ENCODE assay signal across 1 cellular context in the genomic region with DNA sequence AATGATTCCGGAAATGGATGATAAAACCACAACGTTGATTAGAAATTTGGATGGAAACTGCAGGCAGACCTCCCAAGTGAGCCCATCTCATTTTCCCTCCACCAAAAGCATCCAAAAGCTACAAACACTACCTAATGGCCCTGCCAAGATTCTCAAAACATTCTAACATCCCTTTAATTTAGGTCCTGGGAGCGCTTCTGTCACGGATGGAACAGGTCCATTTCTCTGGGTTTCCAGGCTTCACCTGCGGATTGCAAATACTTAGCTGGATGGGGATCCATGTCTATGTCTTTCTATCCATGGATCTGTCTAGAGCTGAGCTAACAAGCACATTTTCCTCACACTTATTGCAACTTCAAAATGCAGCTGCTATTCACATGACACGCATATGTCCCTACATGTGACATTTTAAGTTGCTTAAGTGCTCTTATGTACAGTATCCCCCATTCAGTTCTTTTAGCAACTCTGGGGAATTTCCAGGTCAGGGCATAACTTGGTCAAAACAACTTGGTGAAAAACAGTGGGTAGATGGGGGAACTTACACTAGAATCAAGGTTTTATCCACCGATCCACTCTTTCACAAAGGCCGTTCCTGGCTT.
TF ChIP-seq lines count a peak whose summit lies in the region.

No MANE protein-coding gene starts in this region.

TF ChIP-seq in IMR-90, 13 proteins besides CTCF, POLR2A, EP300 and RAD21:
- no peak for TF ChIP-seq BHLHE40 (IDR thresholded peaks at IDR 0.05; ENCODE audit: low read depth, low read length)
- no peak for TF ChIP-seq RCOR1 (IDR thresholded peaks at IDR 0.05; ENCODE audit: insufficient replicate concordance, low read length)
- TF ChIP-seq FOS (IDR thresholded peaks at IDR 0.05; ENCODE audit: low read depth, low read length), result no peak
- TF ChIP-seq CEBPB (IDR thresholded peaks at IDR 0.05; ENCODE audit: low read depth, low read length), result no peak
- no peak for TF ChIP-seq RFX5 (IDR thresholded peaks at IDR 0.05; ENCODE audit: low read depth, low read length)
- TF ChIP-seq MAFK (IDR thresholded peaks at IDR 0.05; ENCODE audit: low read depth, low read length), result no peak
- TF ChIP-seq SMC3 (IDR thresholded peaks at IDR 0.05; ENCODE audit: low read depth, low read length), result no peak
- no peak for TF ChIP-seq NFE2L2 (IDR thresholded peaks at IDR 0.05; ENCODE audit: low read depth, low read length)
